Comparison of ENCODE assay signal across 24 cellular contexts in the genomic region with DNA sequence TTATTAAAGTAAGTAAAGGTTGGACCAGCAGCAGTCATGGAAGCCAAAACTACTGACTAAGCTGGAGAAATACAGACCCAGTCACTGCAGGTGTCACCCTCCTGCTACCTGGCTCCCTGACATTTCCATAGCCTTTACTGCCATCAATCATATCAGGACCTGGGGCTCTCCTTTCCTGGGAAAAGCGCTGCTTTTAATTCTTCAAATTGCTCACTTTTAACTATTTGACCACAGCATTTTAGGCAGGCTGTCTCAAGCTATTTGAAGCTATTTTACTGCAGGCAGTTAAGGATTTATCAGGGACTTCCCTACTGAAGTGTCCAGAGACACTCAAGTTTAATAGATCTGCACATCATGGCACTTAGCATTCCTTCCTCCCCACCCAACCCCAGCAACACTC. TPM values are rescaled to one million over a fixed set of nuclear protein-coding genes. Genes with fewer than 3 reads are reported as not detected.
"Had no signal": no experiment of that assay in that cellular context is flagged by ENCODE, and none has a peak within 500 bp of the region (broad histone marks: within the 10 kb centered on the region; RNA-seq: fewer than 3 reads in every experiment).

No MANE protein-coding gene starts in this region.

- DNase-seq: activated CD4-positive, alpha-beta T cell treated with anti-CD3 and anti-CD28 coated beads for 48 hours; activated CD4-positive, alpha-beta T cell treated with anti-CD3 and anti-CD28 coated beads, Interleukin-2, amount 50 U/mL, for 48 hours; activated CD4-positive, CD25-positive, alpha-beta regulatory T cell treated with anti-CD3 and anti-CD28 coated beads, Interleukin-2, amount 50 U/mL, for 72 hours; activated CD8-positive, alpha-beta memory T cell treated with anti-CD3 and anti-CD28 coated beads, Interleukin-2, amount 10 ng/mL, durations not matched to agents 7 days and 5 days; activated effector memory CD4-positive, alpha-beta T cell treated with Interleukin-2 at 50 U/mL for 16 hours; activated naive CD4-positive, alpha-beta T cell; activated T-cell treated with anti-CD3 and anti-CD28 coated beads, Interleukin-2, amount 50 U/mL, for 24 hours; body of pancreas; MM.1S; NCI-H1105; NCI-H1436; NCI-H1694 treated with DMSO at 0.1 percent for 48 hours; NCI-H2029 treated with DMSO at 0.1 percent for 48 hours; NCI-H345; NCI-H510A; NCI-H69; PC-3; SHP77 had no signal

- H3K36me3 ChIP-seq: ascending aorta had no signal

- ATAC-seq: activated CD8-positive, alpha-beta memory T cell treated with anti-CD3 and anti-CD28 coated beads, Interleukin-2, amount 10 ng/mL, durations not matched to agents 7 days and 5 days; body of pancreas; PC-3; WTC11 had no signal

- H3K36me3 Mint-ChIP-seq: activated CD8-positive, alpha-beta memory T cell treated with anti-CD3 and anti-CD28 coated beads, Interleukin-2, amount 10 ng/mL, durations not matched to agents 7 days and 5 days; activated naive CD4-positive, alpha-beta T cell treated with anti-CD3 and anti-CD28 coated beads, Interleukin-2, amount 50 U/mL, for 24 hours had no signal

- H3K9me3 ChIP-seq: ascending aorta, body of pancreas had no signal

- H3K27ac ChIP-seq: ascending aorta, body of pancreas had no signal

- H3K4me1 ChIP-seq: ascending aorta, body of pancreas had no signal

- H3K27me3 ChIP-seq: body of pancreas had no signal

- H3K9me3 Mint-ChIP-seq: activated naive CD4-positive, alpha-beta T cell treated with anti-CD3 and anti-CD28 coated beads, Interleukin-2, amount 50 U/mL, for 24 hours; activated T-cell treated with anti-CD3 and anti-CD28 coated beads, Interleukin-2, amount 50 U/mL, for 24 hours; activated T-helper 1 cell treated with anti-CD3 and anti-CD28 coated beads, Interleukin-12 subunit alpha, Interleukin-12 subunit beta, Interleukin-2, Interleukin-4 antibody, amounts not matched to agents 30 ng/mL and 10 ng/mL and 1 ng/mL, durations not matched to agents 14 hours and 24 hours and 36 hours; T-helper 1 cell treated with Interleukin-12 subunit alpha and Interleukin-12 subunit beta and Interleukin-4 antibody, amounts not matched to agents 30 μg/mL and 1 μg/mL, for 36 hours had no signal

- H3K4me3 ChIP-seq: ascending aorta, body of pancreas had no signal

- H3K4me3 Mint-ChIP-seq: activated CD8-positive, alpha-beta memory T cell treated with anti-CD3 and anti-CD28 coated beads, Interleukin-2, amount 10 ng/mL, durations not matched to agents 7 days and 5 days; activated naive CD4-positive, alpha-beta T cell treated with anti-CD3 and anti-CD28 coated beads, Interleukin-2, amount 50 U/mL, for 24 hours; activated T-cell treated with anti-CD3 and anti-CD28 coated beads, Interleukin-2, amount 50 U/mL, for 24 hours; activated T-helper 1 cell treated with anti-CD3 and anti-CD28 coated beads, Interleukin-12 subunit alpha, Interleukin-12 subunit beta, Interleukin-2, Interleukin-4 antibody, amounts not matched to agents 30 ng/mL and 10 ng/mL and 1 ng/mL, durations not matched to agents 14 hours and 24 hours and 36 hours; T-helper 1 cell treated with Interleukin-12 subunit alpha and Interleukin-12 subunit beta and Interleukin-4 antibody, amounts not matched to agents 30 μg/mL and 1 μg/mL, for 36 hours; WTC11 had no signal

- H3K27ac Mint-ChIP-seq: activated CD8-positive, alpha-beta memory T cell treated with anti-CD3 and anti-CD28 coated beads, Interleukin-2, amount 10 ng/mL, durations not matched to agents 7 days and 5 days; activated naive CD4-positive, alpha-beta T cell treated with anti-CD3 and anti-CD28 coated beads, Interleukin-2, amount 50 U/mL, for 24 hours; activated T-cell treated with anti-CD3 and anti-CD28 coated beads, Interleukin-2, amount 50 U/mL, for 24 hours; activated T-helper 1 cell treated with anti-CD3 and anti-CD28 coated beads, Interleukin-12 subunit alpha, Interleukin-12 subunit beta, Interleukin-2, Interleukin-4 antibody, amounts not matched to agents 30 ng/mL and 10 ng/mL and 1 ng/mL, durations not matched to agents 14 hours and 24 hours and 36 hours; T-helper 1 cell treated with Interleukin-12 subunit alpha and Interleukin-12 subunit beta and Interleukin-4 antibody, amounts not matched to agents 30 μg/mL and 1 μg/mL, for 36 hours; WTC11 had no signal

- H3K4me1 Mint-ChIP-seq: activated CD8-positive, alpha-beta memory T cell treated with anti-CD3 and anti-CD28 coated beads, Interleukin-2, amount 10 ng/mL, durations not matched to agents 7 days and 5 days; activated naive CD4-positive, alpha-beta T cell treated with anti-CD3 and anti-CD28 coated beads, Interleukin-2, amount 50 U/mL, for 24 hours; WTC11 had no signal

RNA-seq across cellular contexts. Expression of gene IVL, which starts 4.1 kb away (rescaled TPM):
- total RNA-seq: activated CD8-positive, alpha-beta memory T cell treated with anti-CD3 and anti-CD28 coated beads, Interleukin-2, amount 10 ng/mL, durations not matched to agents 7 days and 5 days; activated T-helper 1 cell treated with anti-CD3 and anti-CD28 coated beads, Interleukin-12 subunit alpha, Interleukin-12 subunit beta, Interleukin-2, Interleukin-4 antibody, amounts not matched to agents 30 ng/mL and 10 ng/mL and 1 ng/mL, durations not matched to agents 14 hours and 24 hours and 36 hours; ascending aorta; body of pancreas; SK-MEL-5; WTC11 had no signal

RNA-seq across cellular contexts. Expression of gene SMCP, which starts 34.3 kb away (rescaled TPM):
- total RNA-seq: activated CD8-positive, alpha-beta memory T cell treated with anti-CD3 and anti-CD28 coated beads, Interleukin-2, amount 10 ng/mL, durations not matched to agents 7 days and 5 days; activated T-helper 1 cell treated with anti-CD3 and anti-CD28 coated beads, Interleukin-12 subunit alpha, Interleukin-12 subunit beta, Interleukin-2, Interleukin-4 antibody, amounts not matched to agents 30 ng/mL and 10 ng/mL and 1 ng/mL, durations not matched to agents 14 hours and 24 hours and 36 hours; ascending aorta; body of pancreas; PC-3; SK-MEL-5; WTC11 had no signal

RNA-seq across cellular contexts. Expression of gene SPRR5, which starts 34.5 kb away (rescaled TPM):
- total RNA-seq: activated CD8-positive, alpha-beta memory T cell treated with anti-CD3 and anti-CD28 coated beads, Interleukin-2, amount 10 ng/mL, durations not matched to agents 7 days and 5 days; activated T-helper 1 cell treated with anti-CD3 and anti-CD28 coated beads, Interleukin-12 subunit alpha, Interleukin-12 subunit beta, Interleukin-2, Interleukin-4 antibody, amounts not matched to agents 30 ng/mL and 10 ng/mL and 1 ng/mL, durations not matched to agents 14 hours and 24 hours and 36 hours; ascending aorta; body of pancreas; PC-3; SK-MEL-5; WTC11 had no signal

RNA-seq across cellular contexts. Expression of gene LCE7A, which starts 52.7 kb away (rescaled TPM):
- total RNA-seq: activated CD8-positive, alpha-beta memory T cell treated with anti-CD3 and anti-CD28 coated beads, Interleukin-2, amount 10 ng/mL, durations not matched to agents 7 days and 5 days; activated T-helper 1 cell treated with anti-CD3 and anti-CD28 coated beads, Interleukin-12 subunit alpha, Interleukin-12 subunit beta, Interleukin-2, Interleukin-4 antibody, amounts not matched to agents 30 ng/mL and 10 ng/mL and 1 ng/mL, durations not matched to agents 14 hours and 24 hours and 36 hours; ascending aorta; body of pancreas; PC-3; SK-MEL-5; WTC11 had no signal

RNA-seq across cellular contexts. Expression of gene SPRR4, which starts 58.0 kb away (rescaled TPM):
- total RNA-seq: activated CD8-positive, alpha-beta memory T cell treated with anti-CD3 and anti-CD28 coated beads, Interleukin-2, amount 10 ng/mL, durations not matched to agents 7 days and 5 days; activated T-helper 1 cell treated with anti-CD3 and anti-CD28 coated beads, Interleukin-12 subunit alpha, Interleukin-12 subunit beta, Interleukin-2, Interleukin-4 antibody, amounts not matched to agents 30 ng/mL and 10 ng/mL and 1 ng/mL, durations not matched to agents 14 hours and 24 hours and 36 hours; ascending aorta; body of pancreas; PC-3; SK-MEL-5; WTC11 had no signal
